ENCODE assay signal across 8 cellular contexts in the genomic region with DNA sequence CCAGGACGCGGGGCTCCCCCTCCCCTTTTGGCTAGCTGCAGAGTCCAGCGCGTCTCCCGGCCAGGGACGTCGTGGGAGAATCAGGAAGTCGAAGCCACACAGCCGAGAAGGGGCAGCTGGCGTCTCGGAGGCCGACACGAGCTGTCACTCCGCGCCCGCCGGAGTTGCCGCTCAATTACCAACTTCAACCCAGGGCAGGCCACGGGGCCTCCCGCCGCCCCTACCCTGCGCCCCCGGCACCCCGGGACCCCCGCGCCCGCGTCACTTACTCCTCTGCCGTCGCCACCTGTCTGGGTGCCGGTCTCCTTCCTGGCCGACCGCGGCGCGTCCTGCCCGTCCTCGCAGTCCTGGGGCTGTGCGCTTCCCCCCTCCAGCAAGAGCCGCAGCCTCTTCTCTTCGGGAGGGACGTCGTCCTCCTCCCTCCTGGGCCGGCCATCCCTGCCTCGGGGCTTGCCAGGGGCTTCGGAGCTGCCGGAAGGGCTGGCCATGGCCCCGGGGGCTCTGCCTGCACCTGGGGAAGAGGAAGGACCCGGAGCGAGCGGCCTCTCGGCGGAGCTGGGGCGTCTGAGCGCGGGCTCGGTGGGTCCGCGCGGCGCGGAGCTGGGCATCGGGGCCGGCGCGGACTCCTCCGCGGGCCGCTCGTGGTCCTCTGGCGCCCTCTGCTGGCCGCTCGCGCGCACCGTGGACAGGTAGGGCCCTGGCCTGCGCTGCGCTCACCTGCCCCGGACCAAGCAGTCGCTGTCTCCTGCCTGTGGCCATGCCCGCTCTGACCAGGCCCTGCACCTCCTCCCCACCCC.
A peak's percentile ranks its signal among the peaks of the same experiment; 100 is the strongest.
DNase-seq lines count a peak whose midpoint lies in the region; ATAC-seq and TF ChIP-seq lines count a peak whose summit lies in the region.
"Not testable (repeated sequence)": the region's sequence is repeated elsewhere in the genome, so short reads cannot be mapped to it uniquely, and the experiment has no call there.

No MANE protein-coding gene starts in this region.

- H3K79me1 ChIP-seq in neuronal stem cell (ENCODE audit: low read depth, low read length): not testable (repeated sequence)

- H3K4me3 Mint-ChIP-seq in stimulated activated naive B cell treated with anti-CD40 and anti-IgM and Interleukin-4, amounts not matched to agents 10 μg/mL and 1 μg/mL and 100 μg/mL, for 72 hours: peak overlapping the region; percentile 69 to 78

- H3K4me3 ChIP-seq in mammary epithelial cell (replicated peaks in 1 of 3; ENCODE audit: insufficient read depth in 1 of 3, low read depth in 2 of 3, low read length in 3 of 3) (peak overlapping the region in 2 of 3 experiments; percentile 20 to 39), right cardiac atrium (ENCODE audit: low read length) (peak overlapping the region; percentile 42), neuronal stem cell (ENCODE audit: low read length in 2 of 2) (peak overlapping the region; percentile 34 to 73)

- not testable (repeated sequence) for H3K27me3 ChIP-seq in mammary epithelial cell (ENCODE audit: insufficient read depth, low read length); right cardiac atrium (ENCODE audit: control insufficient read depth, insufficient read depth); neuronal stem cell (ENCODE audit: control insufficient read depth in 3 of 3, insufficient read depth in 3 of 3, low read depth in 1 of 3, low read length in 3 of 3)

- not testable (repeated sequence) for H4K20me1 ChIP-seq in mammary epithelial cell (ENCODE audit: insufficient read depth, low read length)

- not testable (repeated sequence) for H3K27ac ChIP-seq in mammary epithelial cell (ENCODE audit: insufficient read depth, low read depth, low read length); right cardiac atrium (ENCODE audit: low read length); neuronal stem cell (replicated peaks; ENCODE audit: low read length)

- dilution Hi-C loops in mammary epithelial cell (cut with HindIII; ENCODE audit: low sequenced_read_pairs): not testable (repeated sequence)

- no CpG with 5 or more reads among the region's 81 CpGs for WGBS in mammary epithelial cell (ENCODE audit: low coverage, missing lambda C conversion rate)
- 1% methylated on average over 81 of the region's 81 CpGs for WGBS in right cardiac atrium
- WGBS in neuronal stem cell (ENCODE audit: extremely low coverage in 2 of 2, insufficient read length in 2 of 2, insufficient replicate concordance in 1 of 2), 2 donors: no CpG with 5 or more reads among the region's 81 CpGs

- not testable (repeated sequence) for ATAC-seq in right cardiac atrium
- ATAC-seq in stimulated activated naive B cell treated with anti-CD40 and anti-IgM and Interleukin-4, amounts not matched to agents 10 μg/mL and 1 μg/mL and 100 μg/mL, for 72 hours (replicated peaks): peak; percentile 70 to 86

- in situ Hi-C loops in mammary epithelial cell (cut with MboI; ENCODE audit: low sequenced_read_pairs in 2 of 2): loop anchor here in 1 of 2 donors (25.0 kb wide), 1 partner anchor 278 kb away; the partner anchor contains the start of gene CLEC4A

- H2AFZ ChIP-seq in mammary epithelial cell (ENCODE audit: low read depth, low read length) (peak overlapping the region; percentile 86), neuronal stem cell (ENCODE audit: low read length) (peak overlapping the region; percentile 94)

- peak overlapping the region; percentile 11 for H3K18ac ChIP-seq in neuronal stem cell (ENCODE audit: low read length)

- not testable (repeated sequence) for H3K36me3 ChIP-seq in mammary epithelial cell (ENCODE audit: insufficient read depth, low read length); neuronal stem cell (replicated peaks in 1 of 2; ENCODE audit: control insufficient read depth in 2 of 2, insufficient read depth in 2 of 2, low read length in 2 of 2)

- H2BK120ac ChIP-seq in neuronal stem cell (ENCODE audit: low read depth, low read length): not testable (repeated sequence)

- DNase-seq in CD1c-positive myeloid dendritic cell (ENCODE audit: extremely low spot score) (peak; percentile 65), HCEC 1CT (peak; percentile 2), NOMO-1 (lab: John Stamatoyannopoulos, UW; ENCODE audit: unreplicated experiment in 2 of 2) (peak; percentile 14 to 37), mammary epithelial cell (peak; percentile 46), right cardiac atrium (peak; percentile 55 to 89 (median 56))
- DNase-seq in activated CD4-positive, alpha-beta T cell treated with anti-CD3 and anti-CD28 coated beads, Interleukin-2, amount 50 U/mL, for 24 hours (ENCODE audit: low read depth in 1 of 2, low spot score in 1 of 2): peak; percentile 45 to 86
- DNase-seq in neuronal stem cell (ENCODE audit: low spot score): not testable (repeated sequence)
- DNase-seq in stimulated activated naive B cell treated with anti-CD40 and anti-IgM and Interleukin-4, amounts not matched to agents 10 μg/mL and 1 μg/mL and 100 μg/mL, for 72 hours: peak; percentile 49

- H2AK5ac ChIP-seq in neuronal stem cell (ENCODE audit: low read depth, low read length): not testable (repeated sequence)

- not testable (repeated sequence) for H4K91ac ChIP-seq in neuronal stem cell (ENCODE audit: low read depth, low read length, poor library complexity)

- not testable (repeated sequence) for H4K8ac ChIP-seq in neuronal stem cell (ENCODE audit: low read depth, low read length)

- H3K9me3 Mint-ChIP-seq in stimulated activated naive B cell treated with anti-CD40 and anti-IgM and Interleukin-4, amounts not matched to agents 10 μg/mL and 1 μg/mL and 100 μg/mL, for 72 hours: not testable (repeated sequence)

- CTCF ChIA-PET in mammary epithelial cell (lab: Charles Lee; ENCODE audit: low non-redundant PET): not testable (repeated sequence)

- H3K14ac ChIP-seq in neuronal stem cell (ENCODE audit: low read length): not testable (repeated sequence)

- intact Hi-C loops in mammary epithelial cell (cut with micrococcal nuclease); right cardiac atrium (cut with DNase I): not testable (repeated sequence)

- not testable (repeated sequence) for H3K9me3 ChIP-seq in mammary epithelial cell (replicated peaks; ENCODE audit: insufficient read depth, low read length); right cardiac atrium (ENCODE audit: control insufficient read depth, low read length); neuronal stem cell (replicated peaks in 1 of 2; ENCODE audit: control insufficient read depth in 2 of 2, insufficient read depth in 1 of 2, low read depth in 1 of 2, low read length in 2 of 2)

- H3K4me1 Mint-ChIP-seq in stimulated activated naive B cell treated with anti-CD40 and anti-IgM and Interleukin-4, amounts not matched to agents 10 μg/mL and 1 μg/mL and 100 μg/mL, for 72 hours: not testable (repeated sequence)

- not testable (repeated sequence) for H2BK5ac ChIP-seq in neuronal stem cell (ENCODE audit: low read length)

- not testable (repeated sequence) for H3K79me2 ChIP-seq in mammary epithelial cell (ENCODE audit: insufficient read depth, low read length)

- not testable (repeated sequence) for H2BK15ac ChIP-seq in neuronal stem cell (ENCODE audit: low read length)

- TF ChIP-seq CTCF in mammary epithelial cell (conservative IDR thresholded peaks at IDR 0.05 in 1 of 2, IDR thresholded peaks at IDR 0.05 in 1 of 2; ENCODE audit: extremely low read depth in 1 of 2, insufficient read depth in 1 of 2, low read depth in 1 of 2, low read length in 2 of 2): peak in 1 of 2 donors; percentile 56

- peaks cover 8 to 24% of the 10 kb centered on the region in 2 donors for H3K27me3 Mint-ChIP-seq in stimulated activated naive B cell treated with anti-CD40 and anti-IgM and Interleukin-4, amounts not matched to agents 10 μg/mL and 1 μg/mL and 100 μg/mL, for 72 hours

- not testable (repeated sequence) for H3K4ac ChIP-seq in neuronal stem cell (ENCODE audit: low read length)

- not testable (repeated sequence) for H3K23ac ChIP-seq in neuronal stem cell (ENCODE audit: low read depth, low read length, poor library complexity)

- H2BK12ac ChIP-seq in neuronal stem cell (ENCODE audit: low read length): not testable (repeated sequence)

- not testable (repeated sequence) for H3K9ac ChIP-seq in mammary epithelial cell (ENCODE audit: insufficient read depth, low read length); neuronal stem cell (ENCODE audit: low read depth, low read length, poor library complexity)

- not testable (repeated sequence) for BruUV-seq in mammary epithelial cell (replicated peaks; lab: Mats Ljungman, UMichigan)

- H3K27ac Mint-ChIP-seq in stimulated activated naive B cell treated with anti-CD40 and anti-IgM and Interleukin-4, amounts not matched to agents 10 μg/mL and 1 μg/mL and 100 μg/mL, for 72 hours: not testable (repeated sequence)

- not testable (repeated sequence) for H3K4me1 ChIP-seq in mammary epithelial cell (ENCODE audit: insufficient read depth, low read length); right cardiac atrium (ENCODE audit: control insufficient read depth, insufficient read depth, low read length); neuronal stem cell (ENCODE audit: control insufficient read depth in 2 of 2, insufficient read depth in 1 of 2, low read depth in 1 of 2, low read length in 2 of 2)

- H3K4me2 ChIP-seq in mammary epithelial cell (ENCODE audit: insufficient read depth, low read depth, low read length) (peak overlapping the region; percentile 79), neuronal stem cell (ENCODE audit: insufficient read depth, low read length, poor library complexity, severe bottlenecking) (peak overlapping the region; percentile 69)

- H3K36me3 Mint-ChIP-seq in stimulated activated naive B cell treated with anti-CD40 and anti-IgM and Interleukin-4, amounts not matched to agents 10 μg/mL and 1 μg/mL and 100 μg/mL, for 72 hours: not testable (repeated sequence)
